Comparison of ENCODE assay signal across 8 cellular contexts in the genomic region with DNA sequence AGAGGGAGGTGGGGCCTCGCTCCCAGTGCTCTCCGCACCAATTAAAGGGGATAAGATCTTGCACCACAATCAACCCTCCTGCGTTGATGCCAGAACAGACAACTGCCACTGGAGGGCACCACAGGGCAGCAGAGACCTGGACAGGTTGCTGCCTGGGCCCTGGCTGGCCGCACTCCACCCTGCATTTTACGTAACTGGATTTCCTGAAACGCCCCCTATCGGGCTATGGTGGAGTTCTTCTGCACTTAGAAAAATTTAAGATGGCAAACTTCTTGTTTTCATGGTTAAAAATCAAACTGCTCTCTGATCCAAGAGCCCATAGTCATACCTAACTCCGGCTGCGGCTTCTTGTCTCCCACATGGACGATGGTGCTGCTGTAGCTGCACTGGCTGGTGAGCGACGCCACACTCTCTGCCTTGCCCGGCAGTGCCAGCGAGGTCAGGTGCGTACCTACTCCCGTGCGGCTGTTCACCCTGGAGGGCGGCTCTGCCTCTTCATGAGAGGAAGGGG. TPM values are rescaled to one million over a fixed set of nuclear protein-coding genes. Genes with fewer than 3 reads are reported as not detected.
A peak's percentile ranks its signal among the peaks of the same experiment; 100 is the strongest.
DNase-seq lines count a peak whose midpoint lies in the region; ATAC-seq and TF ChIP-seq lines count a peak whose summit lies in the region.

No MANE protein-coding gene starts in this region.

- H3K4me3 ChIP-seq in Caco-2 (ENCODE audit: low read depth, low read length) (no peak overlapping the region), coronary artery (no peak overlapping the region)

- no peak overlapping the region for H3K4me3 Mint-ChIP-seq in Caco-2 (ENCODE audit: unreplicated experiment)

- DNase-seq in Caco-2 (peak; percentile 86), NCI-H69 (lab: John Stamatoyannopoulos, UW) (peak; percentile 87), coronary artery (ENCODE audit: low spot score) (no peak), lung microvascular endothelial cell (ENCODE audit: low read depth in 2 of 2) (peak; percentile 79 to 94)
- peak; percentile 68 to 69 for DNase-seq in activated CD4-positive, alpha-beta T cell treated with anti-CD3 and anti-CD28 coated beads for 4 hours
- DNase-seq in stimulated activated CD8-positive, alpha-beta memory T cell treated with anti-CD3 and anti-CD28 coated beads, Interleukin-7, amount 100 ng/mL, for 1 hour (ENCODE audit: low read depth in 2 of 2) = peak; percentile 47 to 49

- no peak overlapping the region for H3K27ac ChIP-seq in coronary artery

- TF ChIP-seq CTCF in Caco-2 (IDR thresholded peaks at IDR 0.05; ENCODE audit: insufficient read depth in 1 of 2, low read depth in 1 of 2, low read length in 1 of 2, severe bottlenecking in 1 of 2, unreplicated experiment in 1 of 2) (peak; percentile 85), coronary artery (IDR thresholded peaks at IDR 0.05) (peak; percentile 28)

- H3K27ac Mint-ChIP-seq in Caco-2 (ENCODE audit: unreplicated experiment) = no peak overlapping the region

- POLR2A ChIA-PET in Caco-2 (lab: Charles Lee) = no interaction called here

- H3K4me1 ChIP-seq in Caco-2 = no peaks in the 10 kb centered on the region

- no peaks in the 10 kb centered on the region for H3K27me3 Mint-ChIP-seq in Caco-2 (ENCODE audit: insufficient read depth, unreplicated experiment)

- BruUV-seq in Caco-2 (replicated peaks; lab: Mats Ljungman, UMichigan) = no TSS peak

- no peaks in the 10 kb centered on the region for H3K27me3 ChIP-seq in Caco-2 (replicated peaks; ENCODE audit: control insufficient read depth, insufficient read depth, low read length)

- H3K4me1 Mint-ChIP-seq in Caco-2 (ENCODE audit: low read depth, unreplicated experiment) = no peaks in the 10 kb centered on the region

- H3K36me3 ChIP-seq in Caco-2 (ENCODE audit: control insufficient read depth, insufficient read depth, low read length) = no peaks in the 10 kb centered on the region; the same call in none of the 2 replicates

- H3K36me3 Mint-ChIP-seq in Caco-2 (ENCODE audit: insufficient read depth, unreplicated experiment) = peaks cover 16% of the 10 kb centered on the region

- no peaks in the 10 kb centered on the region for H3K9me3 Mint-ChIP-seq in Caco-2 (ENCODE audit: unreplicated experiment)

- no peaks in the 10 kb centered on the region for H3K9me3 ChIP-seq in Caco-2

- intact Hi-C loops in Caco-2 (cut with micrococcal nuclease; ENCODE audit: unreplicated experiment) = loop anchor here (1.0 kb wide), 1 partner anchor 83 kb away; no protein-coding TSS in a partner anchor

- ATAC-seq in HG03280 (IDR thresholded peaks at IDR 0.05; ENCODE audit: unreplicated experiment) (peak; percentile 59), GM18870 (IDR thresholded peaks at IDR 0.05; ENCODE audit: unreplicated experiment) (no peak)

- CTCF ChIA-PET in Caco-2 (lab: Charles Lee) = no interaction called here

RNA-seq across cellular contexts. Expression of a gene that starts 16.8 kb away (rescaled TPM):
- total RNA-seq in Caco-2 (2022) (21.2 and 22.1 TPM in 2 replicates), lung microvascular endothelial cell (1.5 and 2.6 TPM in 2 replicates)

RNA-seq across cellular contexts. Expression of a gene that starts 31.8 kb away (rescaled TPM):
- total RNA-seq in Caco-2 (2022) (12.2 and 12.5 TPM in 2 replicates), lung microvascular endothelial cell (1.1 and 1.2 TPM in 2 replicates)

RNA-seq across cellular contexts. Expression of a gene that starts 53.2 kb away (rescaled TPM):
- total RNA-seq in Caco-2 (2022) (31.6 and 32.2 TPM in 2 replicates), lung microvascular endothelial cell (12.0 and 19.6 TPM in 2 replicates)
